Comparison of ENCODE assay signal across 1 cellular context in genomic region chr14:54503476-54503875, GRCh38.
TF ChIP-seq lines count a peak whose summit lies in the region.

No MANE protein-coding gene starts in this region.

TF ChIP-seq in K562, 482 proteins besides CTCF, POLR2A, EP300 and RAD21:
- TF ChIP-seq, protein P1, sequence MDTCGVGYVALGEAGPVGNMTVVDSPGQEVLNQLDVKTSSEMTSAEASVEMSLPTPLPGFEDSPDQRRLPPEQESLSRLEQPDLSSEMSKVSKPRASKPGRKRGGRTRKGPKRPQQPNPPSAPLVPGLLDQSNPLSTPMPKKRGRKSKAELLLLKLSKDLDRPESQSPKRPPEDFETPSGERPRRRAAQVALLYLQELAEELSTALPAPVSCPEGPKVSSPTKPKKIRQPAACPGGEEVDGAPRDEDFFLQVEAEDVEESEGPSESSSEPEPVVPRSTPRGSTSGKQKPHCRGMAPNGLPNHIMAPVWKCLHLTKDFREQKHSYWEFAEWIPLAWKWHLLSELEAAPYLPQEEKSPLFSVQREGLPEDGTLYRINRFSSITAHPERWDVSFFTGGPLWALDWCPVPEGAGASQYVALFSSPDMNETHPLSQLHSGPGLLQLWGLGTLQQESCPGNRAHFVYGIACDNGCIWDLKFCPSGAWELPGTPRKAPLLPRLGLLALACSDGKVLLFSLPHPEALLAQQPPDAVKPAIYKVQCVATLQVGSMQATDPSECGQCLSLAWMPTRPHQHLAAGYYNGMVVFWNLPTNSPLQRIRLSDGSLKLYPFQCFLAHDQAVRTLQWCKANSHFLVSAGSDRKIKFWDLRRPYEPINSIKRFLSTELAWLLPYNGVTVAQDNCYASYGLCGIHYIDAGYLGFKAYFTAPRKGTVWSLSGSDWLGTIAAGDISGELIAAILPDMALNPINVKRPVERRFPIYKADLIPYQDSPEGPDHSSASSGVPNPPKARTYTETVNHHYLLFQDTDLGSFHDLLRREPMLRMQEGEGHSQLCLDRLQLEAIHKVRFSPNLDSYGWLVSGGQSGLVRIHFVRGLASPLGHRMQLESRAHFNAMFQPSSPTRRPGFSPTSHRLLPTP (IDR thresholded peaks at IDR 0.05; ENCODE audit: borderline replicate concordance, extremely low read depth, insufficient read length) = no peak
- TF ChIP-seq SMAD2 (IDR thresholded peaks at IDR 0.05; ENCODE audit: low read depth, low read length) (no peak), TEAD4 (IDR thresholded peaks at IDR 0.05; ENCODE audit: low read length) (0 out of 2 replicates have a peak, but pooled peaks have one; percentile 23), TEAD4 (CRISPR knock-in tag; IDR thresholded peaks at IDR 0.05; ENCODE audit: borderline replicate concordance) (no peak), FUS (optimal IDR thresholded peaks at IDR 0.05; ENCODE audit: low read depth, low read length) (no peak), ATF4 (CRISPR knock-in tag; IDR thresholded peaks at IDR 0.05) (no peak), PKNOX1 (IDR thresholded peaks at IDR 0.05) (peak; percentile 44), PHF20 (IDR thresholded peaks at IDR 0.05; ENCODE audit: partially characterized antibody) (no peak), ZC3H8 (IDR thresholded peaks at IDR 0.05) (no peak), YY1 (IDR thresholded peaks at IDR 0.05; ENCODE audit: borderline replicate concordance in 1 of 3, control insufficient read depth in 1 of 3, extremely low read depth in 1 of 3, insufficient read depth in 3 of 3, insufficient read length in 1 of 3, insufficient replicate concordance in 2 of 3, low read depth in 1 of 3, low read length in 2 of 3) (peak in 1 of 3 experiments; percentile 16), HOMEZ (CRISPR knock-in tag; IDR thresholded peaks at IDR 0.05) (no peak), CEBPB (tag; IDR thresholded peaks at IDR 0.05) (0 out of 2 replicates have a peak, but pooled peaks have one; percentile 12)
